In the genomic region with DNA sequence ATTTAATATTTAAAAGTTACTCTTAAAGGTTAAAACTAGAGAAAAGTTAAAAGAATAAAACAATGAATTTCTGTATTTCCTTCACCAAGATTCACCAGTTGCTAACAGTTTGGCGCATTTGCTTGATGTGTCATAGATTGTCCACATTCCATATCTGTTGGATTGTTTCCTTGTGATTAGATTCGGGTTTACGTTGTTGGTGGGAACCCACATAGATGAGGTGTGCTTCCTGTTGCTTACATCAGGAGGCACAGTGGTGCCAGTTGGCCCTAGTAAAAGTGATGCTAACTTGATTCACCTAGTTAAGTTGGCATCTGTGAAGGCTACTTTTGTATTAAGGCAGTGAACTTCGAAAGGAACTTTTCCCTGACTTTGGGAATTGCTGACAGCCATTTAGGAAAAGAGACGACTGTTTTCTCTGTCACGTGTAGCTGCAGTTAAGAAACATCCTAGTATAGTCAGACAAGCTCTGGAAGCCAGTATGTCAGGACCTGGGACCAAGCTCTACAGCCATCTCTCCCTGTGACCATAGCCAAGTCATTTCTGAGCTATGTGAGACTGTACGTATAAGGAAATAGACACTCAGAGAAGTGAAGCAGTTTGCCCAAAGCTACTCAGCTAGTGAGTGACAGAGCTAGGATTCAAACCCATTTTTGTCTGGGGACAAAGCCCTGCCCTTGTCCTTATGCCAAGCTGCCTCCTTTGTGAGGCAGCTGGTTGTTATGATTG, we compare ENCODE assay signal across 8 cellular contexts. TPM values are rescaled to one million over a fixed set of nuclear protein-coding genes. Genes with fewer than 3 reads are reported as not detected.
DNase-seq lines count a peak whose midpoint lies in the region; TF ChIP-seq lines count a peak whose summit lies in the region.

No MANE protein-coding gene starts in this region.

- peak in 1 of 2 donors; percentile 11 for TF ChIP-seq CTCF in fibroblast of lung (conservative IDR thresholded peaks at IDR 0.05 in 1 of 2, IDR thresholded peaks at IDR 0.05 in 1 of 2; ENCODE audit: low read depth in 1 of 2, low read length in 2 of 2)
- no peak for TF ChIP-seq CTCF in right atrium auricular region (IDR thresholded peaks at IDR 0.05)

- peak overlapping the region; percentile 31 for H3K27ac Mint-ChIP-seq in T-helper 1 cell treated with Interleukin-12 subunit alpha and Interleukin-12 subunit beta and Interleukin-4 antibody, amounts not matched to agents 30 μg/mL and 1 μg/mL, for 36 hours

- H3K27me3 ChIP-seq in fibroblast of lung (ENCODE audit: control insufficient read depth, insufficient read depth, low read length) (no peaks in the 10 kb centered on the region), right atrium auricular region (no peaks in the 10 kb centered on the region), mesendoderm (ENCODE audit: insufficient read depth, low read length, poor library complexity) (no peaks in the 10 kb centered on the region)

- no peak overlapping the region for H2BK15ac ChIP-seq in mesendoderm (replicated peaks; ENCODE audit: low read depth)

- H3K9me3 ChIP-seq in fibroblast of lung (ENCODE audit: control insufficient read depth, insufficient read depth, low read depth, low read length) (no peaks in the 10 kb centered on the region), right atrium auricular region (no peaks in the 10 kb centered on the region)

- H3K36me3 Mint-ChIP-seq in T-helper 1 cell treated with Interleukin-12 subunit alpha and Interleukin-12 subunit beta and Interleukin-4 antibody, amounts not matched to agents 30 μg/mL and 1 μg/mL, for 36 hours (ENCODE audit: low read depth), result peaks cover 4% of the 10 kb centered on the region

- no peak overlapping the region for H2AFZ ChIP-seq in fibroblast of lung (ENCODE audit: low read length)

- no peak overlapping the region for H2BK5ac ChIP-seq in mesendoderm (ENCODE audit: low read length)

- H4K8ac ChIP-seq in mesendoderm (ENCODE audit: low read depth, low read length), result no peak overlapping the region

- peak overlapping the region; percentile 23 for H3K4me2 ChIP-seq in fibroblast of lung (ENCODE audit: extremely low read depth, insufficient read depth, low read length)
- no peak overlapping the region for H3K4me2 ChIP-seq in mesendoderm (ENCODE audit: low read length)

- H3K4me3 Mint-ChIP-seq in T-helper 1 cell treated with Interleukin-12 subunit alpha and Interleukin-12 subunit beta and Interleukin-4 antibody, amounts not matched to agents 30 μg/mL and 1 μg/mL, for 36 hours, result no peak overlapping the region

- H3K18ac ChIP-seq in mesendoderm (ENCODE audit: low read length), result no peak overlapping the region

- H3K4me1 Mint-ChIP-seq in T-helper 1 cell treated with Interleukin-12 subunit alpha and Interleukin-12 subunit beta and Interleukin-4 antibody, amounts not matched to agents 30 μg/mL and 1 μg/mL, for 36 hours (ENCODE audit: low read depth), result peaks cover 29% of the 10 kb centered on the region

- H3K27me3 Mint-ChIP-seq in T-helper 1 cell treated with Interleukin-12 subunit alpha and Interleukin-12 subunit beta and Interleukin-4 antibody, amounts not matched to agents 30 μg/mL and 1 μg/mL, for 36 hours (ENCODE audit: low read depth), result no peaks in the 10 kb centered on the region

- no peaks in the 10 kb centered on the region for H4K20me1 ChIP-seq in fibroblast of lung (ENCODE audit: control insufficient read depth, extremely low read depth, insufficient read depth, low read length)

- H2BK120ac ChIP-seq in mesendoderm (ENCODE audit: low read depth, low read length), result no peak overlapping the region

- H3K23ac ChIP-seq in mesendoderm (ENCODE audit: low read length), result no peak overlapping the region

- no CpG with 5 or more reads among the region's 7 CpGs for WGBS in mesendoderm (ENCODE audit: extremely low coverage, insufficient coverage, low lambda C conversion rate)

- DNase-seq in HCEC 1CT (peak; percentile 91), fibroblast of lung (ENCODE audit: low read depth in 2 of 2) (peak; percentile 70 to 98), right atrium auricular region (ENCODE audit: low spot score) (no peak), mesendoderm (no peak), NCI-H748 (lab: John Stamatoyannopoulos, UW; ENCODE audit: unreplicated experiment) (no peak)
- no peak for DNase-seq in activated CD4-positive, alpha-beta T cell treated with anti-CD3 and anti-CD28 coated beads, Interleukin-2, amount 50 U/mL, for 1 hour

- H3K4me1 ChIP-seq in fibroblast of lung (ENCODE audit: control insufficient read depth, extremely low read depth, insufficient read depth, low read length) (peaks cover 12% of the 10 kb centered on the region), right atrium auricular region (peaks cover 0 to 26% of the 10 kb centered on the region in 2 donors), mesendoderm (ENCODE audit: control insufficient read depth, low read depth, low read length) (no peaks in the 10 kb centered on the region)

- no peak overlapping the region for H2AK5ac ChIP-seq in mesendoderm (ENCODE audit: low read length)

- peaks cover 10% of the 10 kb centered on the region for H3K79me2 ChIP-seq in fibroblast of lung (ENCODE audit: control insufficient read depth, insufficient read depth, low read length)
- H3K79me2 ChIP-seq in mesendoderm (ENCODE audit: control insufficient read depth, insufficient read depth, low read length), result no peaks in the 10 kb centered on the region

- H3K36me3 ChIP-seq in fibroblast of lung (ENCODE audit: control insufficient read depth, insufficient read depth, low read length), result no peaks in the 10 kb centered on the region
- no peaks in the 10 kb centered on the region for H3K36me3 ChIP-seq in right atrium auricular region
- no peaks in the 10 kb centered on the region for H3K36me3 ChIP-seq in mesendoderm (ENCODE audit: control insufficient read depth, insufficient read depth, low read length)

- no peaks in the 10 kb centered on the region for H3K79me1 ChIP-seq in mesendoderm (ENCODE audit: low read length)

- no peak overlapping the region for H3K4ac ChIP-seq in mesendoderm (ENCODE audit: low read depth, low read length)

- H4K5ac ChIP-seq in mesendoderm (ENCODE audit: low read length), result no peak overlapping the region

- no peaks in the 10 kb centered on the region for H3K9me3 Mint-ChIP-seq in T-helper 1 cell treated with Interleukin-12 subunit alpha and Interleukin-12 subunit beta and Interleukin-4 antibody, amounts not matched to agents 30 μg/mL and 1 μg/mL, for 36 hours

- H3K4me3 ChIP-seq in fibroblast of lung (replicated peaks in 1 of 4; ENCODE audit: control extremely low read depth in 1 of 4, insufficient read depth in 1 of 4, low read depth in 3 of 4, low read length in 4 of 4) (no peak overlapping the region), skin epidermis (no peak overlapping the region), right atrium auricular region (no peak overlapping the region), mesendoderm (ENCODE audit: low read length) (no peak overlapping the region)

- H3K9ac ChIP-seq in fibroblast of lung (ENCODE audit: insufficient read depth, low read length) (no peak overlapping the region), mesendoderm (ENCODE audit: low read length) (no peak overlapping the region)

- H3K56ac ChIP-seq in mesendoderm (ENCODE audit: low read length), result no peak overlapping the region

- H3K27ac ChIP-seq in fibroblast of lung (ENCODE audit: insufficient read depth, low read length) (peak overlapping the region; percentile 82), skin epidermis (peak overlapping the region in 18 of 21 experiments; percentile 5 to 86 (median 68)), right atrium auricular region (no peak overlapping the region), mesendoderm (ENCODE audit: low read depth, low read length) (no peak overlapping the region)

RNA-seq across cellular contexts. Expression of a gene that starts 49.0 kb away (rescaled TPM):
- 9.8 and 16.3 TPM in 2 replicates for total RNA-seq in fibroblast of lung
- polyA plus RNA-seq in fibroblast of lung, result 14.8 and 27.5 TPM in 2 replicates
- 23.6 and 39.7 TPM in 2 replicates for polyA plus RNA-seq in fibroblast of lung (2012)
- 49.9 and 72.6 TPM in 2 replicates for polyA minus RNA-seq in fibroblast of lung (ENCODE audit: low replicate concordance)
- 10 to 100 TPM; 11.0 to 14.8 TPM for total RNA-seq in right atrium auricular region
- 10.2 TPM for polyA plus RNA-seq in mesendoderm (2013, experiment 1 of 2)
- polyA plus RNA-seq in mesendoderm (2013, experiment 2 of 2), result 10.4 TPM

Comparison
In these comparisons a context has a peak if more than half of its experiments do, and no peak if none do; other contexts are left out.
1. DNase-seq: peak in HCEC 1CT (single experiment) and fibroblast of lung (2 of 2); none in right atrium auricular region (single experiment), mesendoderm (single experiment), NCI-H748 (single experiment) and activated CD4-positive, alpha-beta T cell treated with anti-CD3 and anti-CD28 coated beads, Interleukin-2, amount 50 U/mL, for 1 hour (single experiment).
2. H3K27ac ChIP-seq: peak in fibroblast of lung (single experiment) and skin epidermis (18 of 21); none in right atrium auricular region (0 of 2) and mesendoderm (single experiment).